In genomic region chr14:97390031-97390729, GRCh38 we compare ENCODE assay signal across 30 cellular contexts.
"Had no signal": no experiment of that assay in that cellular context is flagged by ENCODE, and none has a peak within 500 bp of the region (broad histone marks: within the 10 kb centered on the region; RNA-seq: fewer than 3 reads in every experiment).

No MANE protein-coding gene starts in this region.

- DNase-seq: activated CD4-positive, alpha-beta memory T cell treated with anti-CD3 and anti-CD28 coated beads, Interleukin-2, amount 10 ng/mL, durations not matched to agents 7 days and 5 days; activated CD4-positive, alpha-beta T cell treated with anti-CD3 and anti-CD28 coated beads for 1 hour; activated CD4-positive, alpha-beta T cell treated with anti-CD3 and anti-CD28 coated beads, Interleukin-2, amount 10 ng/mL, durations not matched to agents 7 days and 5 days; activated CD8-positive, alpha-beta memory T cell treated with anti-CD3 and anti-CD28 coated beads, Interleukin-2, amount 50 U/mL, for 48 hours; activated gamma-delta T cell treated with Interleukin-2 at 50 U/mL for 16 hours; activated naive CD4-positive, alpha-beta T cell treated with anti-CD3 and anti-CD28 coated beads, Interleukin-2, amount 50 U/mL, for 16 hours; activated T-cell treated with anti-CD3 and anti-CD28 coated beads, Interleukin-2, amount 50 U/mL, for 4 hours; amygdala; cerebellar nuclear complex; colonic mucosa; dorsolateral prefrontal cortex; effector memory CD4-positive, alpha-beta T cell; heart left ventricle; hypothalamus; kidney glomerular epithelial cell; midbrain; naive thymus-derived CD4-positive, alpha-beta T cell; occipital lobe; posterior cingulate gyrus; stimulated activated CD4-positive, alpha-beta T cell treated with anti-CD3 and anti-CD28 coated beads, Interleukin-15, amount 100 ng/mL, for 24 hours; stimulated activated CD4-positive, alpha-beta T cell treated with anti-CD3 and anti-CD28 coated beads, Interleukin-2, amount 100 ng/mL, for 24 hours; stimulated activated naive B cell treated with anti-CD40 and anti-IgM and Interleukin-4, amounts not matched to agents 10 μg/mL and 1 μg/mL and 100 μg/mL, for 72 hours; stomach; T-helper 2 cell; thyroid gland; upper lobe of left lung had no signal

- H3K27me3 ChIP-seq: colonic mucosa, neural progenitor cell, thyroid gland, upper lobe of left lung had no signal

- FAIRE-seq: bronchial epithelial cell had no signal

- H3K9me3 Mint-ChIP-seq: activated CD4-positive, alpha-beta memory T cell treated with anti-CD3 and anti-CD28 coated beads, Interleukin-2, amount 10 ng/mL, durations not matched to agents 7 days and 5 days; activated T-cell treated with anti-CD3 and anti-CD28 coated beads, Interleukin-2, amount 50 U/mL, for 4 hours; naive thymus-derived CD4-positive, alpha-beta T cell; neural progenitor cell; stimulated activated naive B cell treated with anti-CD40 and anti-IgM and Interleukin-4, amounts not matched to agents 10 μg/mL and 1 μg/mL and 100 μg/mL, for 72 hours; WTC11 had no signal

- H2AFZ ChIP-seq: neural progenitor cell had no signal

- H3K27ac Mint-ChIP-seq: activated CD4-positive, alpha-beta memory T cell treated with anti-CD3 and anti-CD28 coated beads, Interleukin-2, amount 10 ng/mL, durations not matched to agents 7 days and 5 days; activated CD4-positive, alpha-beta T cell treated with anti-CD3 and anti-CD28 coated beads, Interleukin-2, amount 10 ng/mL, durations not matched to agents 7 days and 5 days; activated T-helper 17 cell treated with anti-CD3 and anti-CD28 coated beads, Interleukin-2, amount 50 U/mL, for 72 hours; neural progenitor cell; stimulated activated naive B cell treated with anti-CD40 and anti-IgM and Interleukin-4, amounts not matched to agents 10 μg/mL and 1 μg/mL and 100 μg/mL, for 72 hours; WTC11 had no signal

- H3K4me3 Mint-ChIP-seq: activated CD4-positive, alpha-beta memory T cell treated with anti-CD3 and anti-CD28 coated beads, Interleukin-2, amount 10 ng/mL, durations not matched to agents 7 days and 5 days; activated CD4-positive, alpha-beta T cell treated with anti-CD3 and anti-CD28 coated beads, Interleukin-2, amount 10 ng/mL, durations not matched to agents 7 days and 5 days; activated T-cell treated with anti-CD3 and anti-CD28 coated beads, Interleukin-2, amount 50 U/mL, for 4 hours; activated T-helper 17 cell treated with anti-CD3 and anti-CD28 coated beads, Interleukin-2, amount 50 U/mL, for 72 hours; naive thymus-derived CD4-positive, alpha-beta T cell; neural progenitor cell; stimulated activated naive B cell treated with anti-CD40 and anti-IgM and Interleukin-4, amounts not matched to agents 10 μg/mL and 1 μg/mL and 100 μg/mL, for 72 hours; WTC11 had no signal

- H3K4me2 ChIP-seq: neural progenitor cell had no signal

- H3K9me3 ChIP-seq: colonic mucosa, heart left ventricle, stomach, thyroid gland, upper lobe of left lung had no signal

- H3K27ac ChIP-seq: colonic mucosa, dorsolateral prefrontal cortex, heart left ventricle, neural progenitor cell, stomach, thyroid gland, upper lobe of left lung had no signal

- H3K36me3 Mint-ChIP-seq: neural progenitor cell; stimulated activated naive B cell treated with anti-CD40 and anti-IgM and Interleukin-4, amounts not matched to agents 10 μg/mL and 1 μg/mL and 100 μg/mL, for 72 hours; WTC11 had no signal

- H3K27me3 Mint-ChIP-seq: activated CD4-positive, alpha-beta memory T cell treated with anti-CD3 and anti-CD28 coated beads, Interleukin-2, amount 10 ng/mL, durations not matched to agents 7 days and 5 days; activated CD4-positive, alpha-beta T cell treated with anti-CD3 and anti-CD28 coated beads, Interleukin-2, amount 10 ng/mL, durations not matched to agents 7 days and 5 days had no signal

- H3K36me3 ChIP-seq: colonic mucosa, heart left ventricle, neural progenitor cell, stomach, thyroid gland, upper lobe of left lung had no signal

- H3K4me1 ChIP-seq: colonic mucosa, heart left ventricle, neural progenitor cell, stomach, thyroid gland, upper lobe of left lung had no signal

- H3K9ac ChIP-seq: neural progenitor cell had no signal

- H3K4me3 ChIP-seq: colonic mucosa, dorsolateral prefrontal cortex, heart left ventricle, neural progenitor cell, stomach, thyroid gland, upper lobe of left lung had no signal
